Comparison of ENCODE assay signal across 8 cellular contexts in genomic region chr17:49708515-49709161, GRCh38. TPM values are rescaled to one million over a fixed set of nuclear protein-coding genes. Genes with fewer than 3 reads are reported as not detected.
DNase-seq lines count a peak whose midpoint lies in the region; ATAC-seq and TF ChIP-seq lines count a peak whose summit lies in the region.

No MANE protein-coding gene starts in this region.

- H3K36me3 Mint-ChIP-seq in naive B cell: peaks cover 17 to 23% of the 10 kb centered on the region in 2 donors

- peak overlapping the region; percentile 83; the same call in 1 of the 2 replicates for H3K4me3 ChIP-seq in GM12864 (ENCODE audit: low read depth, low read length)

- no peaks in the 10 kb centered on the region for H3K9me3 Mint-ChIP-seq in naive B cell

- peak overlapping the region; percentile 95 to 99 (median 98) for H3K27ac Mint-ChIP-seq in naive B cell

- peak overlapping the region in 7 of 8 donors; percentile 93 to 96 (median 94) for H3K4me3 Mint-ChIP-seq in naive B cell

- H3K4me1 Mint-ChIP-seq in naive B cell: peaks cover 32 to 40% (median 38%) of the 10 kb centered on the region in 3 donors

- DNase-seq in GM12864 (ENCODE audit: low read depth) (no peak), NCI-H748 treated with DMSO at 0.1 percent for 48 hours (lab: John Stamatoyannopoulos, UW) (peak; percentile 27), cerebellum (ENCODE audit: low spot score) (peak; percentile 69), naive B cell (no peak)

- H3K27me3 Mint-ChIP-seq in naive B cell: no peaks in the 10 kb centered on the region

- ATAC-seq in naive B cell (ENCODE audit: low read depth in 2 of 2): no peak
- no peak for ATAC-seq in GM19328 (IDR thresholded peaks at IDR 0.05; ENCODE audit: unreplicated experiment)
- no peak for ATAC-seq in HG02763 (IDR thresholded peaks at IDR 0.05; ENCODE audit: unreplicated experiment)
- ATAC-seq in GM19463 (IDR thresholded peaks at IDR 0.05; ENCODE audit: unreplicated experiment): no peak
- no peak for ATAC-seq in GM18517 (IDR thresholded peaks at IDR 0.05; ENCODE audit: unreplicated experiment)

- peak; percentile 1 for TF ChIP-seq CTCF in GM12864 (IDR thresholded peaks at IDR 0.05; ENCODE audit: low read depth, low read length, missing control alignments)

RNA-seq across cellular contexts. Expression of gene SLC35B1, which starts 0.9 kb away (rescaled TPM):
- total RNA-seq in cerebellum: 28.2 TPM
- polyA plus RNA-seq in naive B cell (ENCODE audit: low read depth in 6 of 6): 10 to 100 TPM; 20.6 to 47.5 (median 25.7) TPM

RNA-seq across cellular contexts. Expression of gene SPOP, which starts 30.7 kb away (rescaled TPM):
- 80.2 TPM for total RNA-seq in cerebellum
- polyA plus RNA-seq in naive B cell (ENCODE audit: low read depth in 6 of 6): 100 to 1,000 TPM in 1 of 6 donors, 10 to 100 TPM in 5; 78.4 to 131 (median 95.3) TPM

RNA-seq across cellular contexts. Expression of gene FAM117A, which starts 55.3 kb away (rescaled TPM):
- 5.2 TPM for total RNA-seq in cerebellum
- polyA plus RNA-seq in naive B cell (ENCODE audit: low read depth in 6 of 6): 10 to 100 TPM; 36.4 to 66.0 (median 54.3) TPM

Comparison
In these comparisons a context has a peak if more than half of its experiments do, and no peak if none do; other contexts are left out.
1. DNase-seq: peak in NCI-H748 treated with DMSO at 0.1 percent for 48 hours (single experiment) and cerebellum (single experiment); none in GM12864 (single experiment) and naive B cell (single experiment).